In genomic region chrX:150476183-150476699, GRCh38 we compare ENCODE assay signal across 15 cellular contexts.
A peak's percentile ranks its signal among the peaks of the same experiment; 100 is the strongest.
DNase-seq lines count a peak whose midpoint lies in the region; TF ChIP-seq lines count a peak whose summit lies in the region.
"Had no signal": no experiment of that assay in that cellular context is flagged by ENCODE, and none has a peak within 500 bp of the region (broad histone marks: within the 10 kb centered on the region; RNA-seq: fewer than 3 reads in every experiment).

No MANE protein-coding gene starts in this region.

- H3K9me3 Mint-ChIP-seq in activated CD4-positive, alpha-beta T cell treated with anti-CD3 and anti-CD28 coated beads, Interleukin-2, amount 10 ng/mL, durations not matched to agents 24 days and 14 days, result no peaks in the 10 kb centered on the region
- H3K9me3 Mint-ChIP-seq in brain, result peaks cover 0 to 3% (median 0%) of the 10 kb centered on the region in 5 experiments

- H3K36me3 ChIP-seq in prostate gland, result no peaks in the 10 kb centered on the region
- H3K36me3 ChIP-seq: breast epithelium, ovary had no signal

- 53% methylated on average over 6 of the region's 6 CpGs for WGBS in prostate gland

- no peak for DNase-seq in activated CD4-positive, alpha-beta T cell treated with anti-CD3 and anti-CD28 coated beads, Interleukin-2, amount 10 ng/mL, durations not matched to agents 24 days and 14 days
- DNase-seq in activated CD4-positive, alpha-beta T cell treated with anti-CD3 and anti-CD28 coated beads, Interleukin-2, amount 50 U/mL, for 48 hours, result no peak
- DNase-seq in MV-4-11 (lab: John Stamatoyannopoulos, UW), result peak; percentile 27
- DNase-seq in skeletal muscle cell (ENCODE audit: low read depth), result peak; percentile 35
- DNase-seq in effector CD4-positive, alpha-beta T cell, result no peak
- no peak for DNase-seq in prostate gland (ENCODE audit: low spot score)
- no peak for DNase-seq in cerebellum (ENCODE audit: low spot score)
- DNase-seq: activated T-cell treated with anti-CD3 and anti-CD28 coated beads, Interleukin-2, amount 50 U/mL, for 48 hours; effector memory CD4-positive, alpha-beta T cell; NCI-H82; stimulated activated CD4-positive, alpha-beta T cell treated with anti-CD3 and anti-CD28 coated beads, Interleukin-12 subunit alpha, Interleukin-12 subunit beta, amount 100 ng/mL, for 4 hours; T1000 had no signal

- peak overlapping the region; percentile 89 for H3K27ac Mint-ChIP-seq in activated CD4-positive, alpha-beta T cell treated with anti-CD3 and anti-CD28 coated beads, Interleukin-2, amount 10 ng/mL, durations not matched to agents 24 days and 14 days
- peak overlapping the region in 3 of 5 experiments; percentile 27 to 73 (median 33) for H3K27ac Mint-ChIP-seq in brain

- peaks cover 36% of the 10 kb centered on the region for H3K4me1 Mint-ChIP-seq in activated CD4-positive, alpha-beta T cell treated with anti-CD3 and anti-CD28 coated beads, Interleukin-2, amount 10 ng/mL, durations not matched to agents 24 days and 14 days
- H3K4me1 Mint-ChIP-seq in brain, result peaks cover 32% of the 10 kb centered on the region

- H3K27ac ChIP-seq in prostate gland, result no peak overlapping the region
- H3K27ac ChIP-seq: breast epithelium had no signal

- H3K27me3 ChIP-seq in prostate gland (replicated peaks; ENCODE audit: insufficient read depth), result no peaks in the 10 kb centered on the region
- H3K27me3 ChIP-seq: ovary had no signal

- no peaks in the 10 kb centered on the region for H3K4me1 ChIP-seq in prostate gland (replicated peaks)
- H3K4me1 ChIP-seq: breast epithelium had no signal

- no peak overlapping the region for H3K4me3 ChIP-seq in skeletal muscle cell (ENCODE audit: low read depth, low read length)
- no peak overlapping the region for H3K4me3 ChIP-seq in prostate gland
- H3K4me3 ChIP-seq: breast epithelium, ovary had no signal

- peaks cover 37% of the 10 kb centered on the region for H3K36me3 Mint-ChIP-seq in activated CD4-positive, alpha-beta T cell treated with anti-CD3 and anti-CD28 coated beads, Interleukin-2, amount 10 ng/mL, durations not matched to agents 24 days and 14 days (ENCODE audit: low read depth)
- H3K36me3 Mint-ChIP-seq in brain, result no peaks in the 10 kb centered on the region

- H3K4me3 Mint-ChIP-seq in activated CD4-positive, alpha-beta T cell treated with anti-CD3 and anti-CD28 coated beads, Interleukin-2, amount 10 ng/mL, durations not matched to agents 24 days and 14 days, result no peak overlapping the region
- no peak overlapping the region for H3K4me3 Mint-ChIP-seq in brain

- no peak for TF ChIP-seq POLR2A in prostate gland (IDR thresholded peaks at IDR 0.05)

- intact Hi-C loops in activated CD4-positive, alpha-beta T cell treated with anti-CD3 and anti-CD28 coated beads, Interleukin-2, amount 10 ng/mL, durations not matched to agents 24 days and 14 days (cut with micrococcal nuclease), result no loop called here
- intact Hi-C loops in prostate gland (cut with DNase I), result no loop called here

- TF ChIP-seq CTCF in brain (conservative IDR thresholded peaks at IDR 0.05) (no peak), prostate gland (IDR thresholded peaks at IDR 0.05) (no peak)

- no peaks in the 10 kb centered on the region for H3K9me3 ChIP-seq in prostate gland
- H3K9me3 ChIP-seq: breast epithelium, ovary had no signal

- no peaks in the 10 kb centered on the region for H3K27me3 Mint-ChIP-seq in activated CD4-positive, alpha-beta T cell treated with anti-CD3 and anti-CD28 coated beads, Interleukin-2, amount 10 ng/mL, durations not matched to agents 24 days and 14 days
- peaks cover 4% of the 10 kb centered on the region for H3K27me3 Mint-ChIP-seq in brain

Comparison
In these comparisons a context has a peak if more than half of its experiments do, and no peak if none do; other contexts are left out.
1. DNase-seq: peak in MV-4-11 (single experiment) and skeletal muscle cell (single experiment); none in activated CD4-positive, alpha-beta T cell treated with anti-CD3 and anti-CD28 coated beads, Interleukin-2, amount 10 ng/mL, durations not matched to agents 24 days and 14 days (single experiment), activated CD4-positive, alpha-beta T cell treated with anti-CD3 and anti-CD28 coated beads, Interleukin-2, amount 50 U/mL, for 48 hours (0 of 2), effector CD4-positive, alpha-beta T cell (single experiment), prostate gland (single experiment) and cerebellum (single experiment).